ENCODE assay signal across 8 cellular contexts in the genomic region with DNA sequence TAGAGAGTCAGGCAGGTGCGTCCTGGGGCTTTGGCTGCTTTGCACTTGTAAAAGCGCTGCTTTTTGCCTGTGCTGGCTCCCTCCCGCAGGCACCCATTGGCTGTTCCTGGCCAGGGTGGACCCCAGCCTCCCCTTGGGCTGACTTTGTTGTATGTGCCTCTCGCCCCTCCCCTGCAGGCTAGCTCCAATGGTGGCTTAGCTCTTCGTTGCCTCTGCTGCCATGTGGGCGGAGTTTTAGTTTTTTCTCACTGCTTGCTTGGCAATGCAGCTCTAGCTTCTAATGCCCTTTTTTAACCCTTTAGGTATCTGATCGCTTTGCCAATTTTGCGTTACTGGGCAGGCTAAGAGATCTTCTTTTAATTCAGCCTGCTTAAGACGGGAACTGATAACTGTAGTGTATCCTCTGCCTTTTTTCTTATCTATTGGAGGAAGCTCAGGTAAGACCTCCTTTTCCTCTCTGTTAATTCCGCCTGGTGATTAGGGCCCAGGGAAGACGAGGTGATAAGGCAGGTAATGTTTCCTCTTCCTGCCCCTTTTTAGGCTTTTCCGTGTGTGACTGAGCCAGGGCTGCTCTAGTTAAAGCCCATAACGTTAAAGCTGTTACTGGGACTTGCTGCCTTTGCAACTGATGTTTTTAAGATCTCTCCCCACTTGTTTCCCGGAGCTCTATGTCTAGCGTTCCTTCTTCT. TPM values are rescaled to one million over a fixed set of nuclear protein-coding genes. Genes with fewer than 3 reads are reported as not detected.
DNase-seq lines count a peak whose midpoint lies in the region; ATAC-seq and TF ChIP-seq lines count a peak whose summit lies in the region.

No MANE protein-coding gene starts in this region.

- H3K9ac ChIP-seq in liver (ENCODE audit: low read depth in 1 of 2, low read length in 2 of 2) = peak overlapping the region; percentile 85 to 94

- H3K27me3 Mint-ChIP-seq in HFFc6 (ENCODE audit: insufficient read depth) = peaks cover 6% of the 10 kb centered on the region; the same call in 1 of the 2 replicates
- peaks cover 16% of the 10 kb centered on the region for H3K27me3 Mint-ChIP-seq in activated T-cell treated with anti-CD3 and anti-CD28 coated beads, Interleukin-2, amount 50 U/mL, for 24 hours

- no peak for TF ChIP-seq CTCF in HFFc6 (IDR thresholded peaks at IDR 0.05)
- TF ChIP-seq CTCF in liver (IDR thresholded peaks at IDR 0.05; ENCODE audit: low read depth, low read length, missing input control) = no peak

- no peaks in the 10 kb centered on the region for H3K9me3 ChIP-seq in liver (ENCODE audit: control insufficient read depth in 4 of 4, low read length in 3 of 4)

- H3K4me1 Mint-ChIP-seq in HFFc6 (ENCODE audit: low read depth) = peaks cover 49% of the 10 kb centered on the region
- peaks cover 23% of the 10 kb centered on the region for H3K4me1 Mint-ChIP-seq in activated T-cell treated with anti-CD3 and anti-CD28 coated beads, Interleukin-2, amount 50 U/mL, for 24 hours (ENCODE audit: low read depth)

- 0 out of 2 replicates have a peak overlapping the region, but pooled peaks have one; percentile 6 for H3K27ac Mint-ChIP-seq in HFFc6
- H3K27ac Mint-ChIP-seq in activated T-cell treated with anti-CD3 and anti-CD28 coated beads, Interleukin-2, amount 50 U/mL, for 24 hours = no peak overlapping the region

- peak overlapping the region; percentile 53 for H3K4me3 Mint-ChIP-seq in HFFc6
- H3K4me3 Mint-ChIP-seq in activated T-cell treated with anti-CD3 and anti-CD28 coated beads, Interleukin-2, amount 50 U/mL, for 24 hours = peak overlapping the region; percentile 13

- WGBS in liver = 3% methylated on average over 15 of the region's 15 CpGs

- no peaks in the 10 kb centered on the region for H3K9me3 Mint-ChIP-seq in HFFc6
- no peaks in the 10 kb centered on the region for H3K9me3 Mint-ChIP-seq in activated T-cell treated with anti-CD3 and anti-CD28 coated beads, Interleukin-2, amount 50 U/mL, for 24 hours

- ATAC-seq in GM21576 (IDR thresholded peaks at IDR 0.05; ENCODE audit: unreplicated experiment) (no peak), GM21619 (IDR thresholded peaks at IDR 0.05; ENCODE audit: unreplicated experiment) (no peak), GM19395 (IDR thresholded peaks at IDR 0.05; ENCODE audit: unreplicated experiment) (no peak)

- DNase-seq in AG20443 (ENCODE audit: low spot score) = peak; percentile 28
- no peak for DNase-seq in HFFc6
- DNase-seq in activated T-cell treated with anti-CD3 and anti-CD28 coated beads, Interleukin-2, amount 50 U/mL, for 24 hours = no peak
- no peak for DNase-seq in NCI-H226

- H3K36me3 ChIP-seq in liver (ENCODE audit: control insufficient read depth in 4 of 4, insufficient read depth in 3 of 4, low read depth in 1 of 4, low read length in 3 of 4) = no peaks in the 10 kb centered on the region

- peak; percentile 28 to 58 for TF ChIP-seq RAD21 in liver (IDR thresholded peaks at IDR 0.05)

- H3K27me3 ChIP-seq in liver (ENCODE audit: control insufficient read depth in 4 of 4, insufficient read depth in 4 of 4, low read length in 3 of 4) = no peaks in the 10 kb centered on the region

- H3K4me3 ChIP-seq in liver (ENCODE audit: low read depth in 1 of 3, low read length in 3 of 3) = peak overlapping the region; percentile 35 to 82 (median 64)

- peaks cover 1 to 47% (median 28%) of the 10 kb centered on the region in 4 donors for H3K4me1 ChIP-seq in liver (ENCODE audit: control insufficient read depth in 4 of 4, insufficient read depth in 4 of 4, low read length in 3 of 4)

- H3K36me3 Mint-ChIP-seq in HFFc6 (ENCODE audit: low read depth) = no peaks in the 10 kb centered on the region
- no peaks in the 10 kb centered on the region for H3K36me3 Mint-ChIP-seq in activated T-cell treated with anti-CD3 and anti-CD28 coated beads, Interleukin-2, amount 50 U/mL, for 24 hours (ENCODE audit: low read depth)

- peak overlapping the region; percentile 90 to 98 for H3K27ac ChIP-seq in liver (ENCODE audit: low read depth in 1 of 2, low read length in 2 of 2)

TF ChIP-seq in liver, 16 proteins besides CTCF, POLR2A, EP300 and RAD21:
- TF ChIP-seq GABPA (IDR thresholded peaks at IDR 0.05 in 1 of 2, conservative IDR thresholded peaks at IDR 0.05 in 1 of 2) (no peak), EGR1 (IDR thresholded peaks at IDR 0.05; ENCODE audit: low read depth in 2 of 2) (no peak), FOXA2 (IDR thresholded peaks at IDR 0.05) (peak; percentile 7), TAF1 (conservative IDR thresholded peaks at IDR 0.05) (peak; percentile 80), YY1 (IDR thresholded peaks at IDR 0.05) (peak; percentile 97), HNF4G (IDR thresholded peaks at IDR 0.05) (peak; percentile 46), SP1 (IDR thresholded peaks at IDR 0.05) (peak; percentile 87), HNF4A (conservative IDR thresholded peaks at IDR 0.05) (peak; percentile 64 to 71), JUND (IDR thresholded peaks at IDR 0.05) (peak in 1 of 2 donors; percentile 40), RXRA (IDR thresholded peaks at IDR 0.05) (peak; percentile 45 to 48), NR2F2 (IDR thresholded peaks at IDR 0.05) (no peak)
- TF ChIP-seq, protein P1, sequence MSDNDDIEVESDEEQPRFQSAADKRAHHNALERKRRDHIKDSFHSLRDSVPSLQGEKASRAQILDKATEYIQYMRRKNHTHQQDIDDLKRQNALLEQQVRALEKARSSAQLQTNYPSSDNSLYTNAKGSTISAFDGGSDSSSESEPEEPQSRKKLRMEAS (IDR thresholded peaks at IDR 0.05) = peak; percentile 32
- TF ChIP-seq, protein P2, sequence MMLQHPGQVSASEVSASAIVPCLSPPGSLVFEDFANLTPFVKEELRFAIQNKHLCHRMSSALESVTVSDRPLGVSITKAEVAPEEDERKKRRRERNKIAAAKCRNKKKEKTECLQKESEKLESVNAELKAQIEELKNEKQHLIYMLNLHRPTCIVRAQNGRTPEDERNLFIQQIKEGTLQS (IDR thresholded peaks at IDR 0.05) = no peak
- TF ChIP-seq, protein P3, sequence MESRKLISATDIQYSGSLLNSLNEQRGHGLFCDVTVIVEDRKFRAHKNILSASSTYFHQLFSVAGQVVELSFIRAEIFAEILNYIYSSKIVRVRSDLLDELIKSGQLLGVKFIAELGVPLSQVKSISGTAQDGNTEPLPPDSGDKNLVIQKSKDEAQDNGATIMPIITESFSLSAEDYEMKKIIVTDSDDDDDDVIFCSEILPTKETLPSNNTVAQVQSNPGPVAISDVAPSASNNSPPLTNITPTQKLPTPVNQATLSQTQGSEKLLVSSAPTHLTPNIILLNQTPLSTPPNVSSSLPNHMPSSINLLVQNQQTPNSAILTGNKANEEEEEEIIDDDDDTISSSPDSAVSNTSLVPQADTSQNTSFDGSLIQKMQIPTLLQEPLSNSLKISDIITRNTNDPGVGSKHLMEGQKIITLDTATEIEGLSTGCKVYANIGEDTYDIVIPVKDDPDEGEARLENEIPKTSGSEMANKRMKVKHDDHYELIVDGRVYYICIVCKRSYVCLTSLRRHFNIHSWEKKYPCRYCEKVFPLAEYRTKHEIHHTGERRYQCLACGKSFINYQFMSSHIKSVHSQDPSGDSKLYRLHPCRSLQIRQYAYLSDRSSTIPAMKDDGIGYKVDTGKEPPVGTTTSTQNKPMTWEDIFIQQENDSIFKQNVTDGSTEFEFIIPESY (IDR thresholded peaks at IDR 0.05) = peak; percentile 41
- TF ChIP-seq, protein P4, sequence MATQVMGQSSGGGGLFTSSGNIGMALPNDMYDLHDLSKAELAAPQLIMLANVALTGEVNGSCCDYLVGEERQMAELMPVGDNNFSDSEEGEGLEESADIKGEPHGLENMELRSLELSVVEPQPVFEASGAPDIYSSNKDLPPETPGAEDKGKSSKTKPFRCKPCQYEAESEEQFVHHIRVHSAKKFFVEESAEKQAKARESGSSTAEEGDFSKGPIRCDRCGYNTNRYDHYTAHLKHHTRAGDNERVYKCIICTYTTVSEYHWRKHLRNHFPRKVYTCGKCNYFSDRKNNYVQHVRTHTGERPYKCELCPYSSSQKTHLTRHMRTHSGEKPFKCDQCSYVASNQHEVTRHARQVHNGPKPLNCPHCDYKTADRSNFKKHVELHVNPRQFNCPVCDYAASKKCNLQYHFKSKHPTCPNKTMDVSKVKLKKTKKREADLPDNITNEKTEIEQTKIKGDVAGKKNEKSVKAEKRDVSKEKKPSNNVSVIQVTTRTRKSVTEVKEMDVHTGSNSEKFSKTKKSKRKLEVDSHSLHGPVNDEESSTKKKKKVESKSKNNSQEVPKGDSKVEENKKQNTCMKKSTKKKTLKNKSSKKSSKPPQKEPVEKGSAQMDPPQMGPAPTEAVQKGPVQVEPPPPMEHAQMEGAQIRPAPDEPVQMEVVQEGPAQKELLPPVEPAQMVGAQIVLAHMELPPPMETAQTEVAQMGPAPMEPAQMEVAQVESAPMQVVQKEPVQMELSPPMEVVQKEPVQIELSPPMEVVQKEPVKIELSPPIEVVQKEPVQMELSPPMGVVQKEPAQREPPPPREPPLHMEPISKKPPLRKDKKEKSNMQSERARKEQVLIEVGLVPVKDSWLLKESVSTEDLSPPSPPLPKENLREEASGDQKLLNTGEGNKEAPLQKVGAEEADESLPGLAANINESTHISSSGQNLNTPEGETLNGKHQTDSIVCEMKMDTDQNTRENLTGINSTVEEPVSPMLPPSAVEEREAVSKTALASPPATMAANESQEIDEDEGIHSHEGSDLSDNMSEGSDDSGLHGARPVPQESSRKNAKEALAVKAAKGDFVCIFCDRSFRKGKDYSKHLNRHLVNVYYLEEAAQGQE (IDR thresholded peaks at IDR 0.05) = peak; percentile 69

RNA-seq across cellular contexts. Expression of a gene that starts 11.8 kb away (rescaled TPM):
- under 1 TPM in 4 of 6 experiments, not detected in 2; 0.14 to 0.33 (median 0.23) TPM for total RNA-seq in HFFc6 (2021; fragmentation: NEBNext Ultra II Directional; extraction: Animal tissue kit (Norgen Biotek cat#: 25700))
- 100 to 1,000 TPM in 1 of 2 donors, 10 to 100 TPM in 1; 64.9 to 622 TPM for total RNA-seq in liver
- polyA plus RNA-seq in liver = 100 to 1,000 TPM; 246 to 248 TPM

Comparison
In these comparisons a context has a peak if more than half of its experiments do, and no peak if none do; other contexts are left out.
1. RNA of a gene that starts 11.8 kb away (total RNA-seq): 64.9 to 622 TPM in liver; 0.14 to 0.33 TPM in HFFc6; every median in the first group is over 10 times any median in the second.